ENCODE assay signal across 1 cellular context in genomic region chr7:138527746-138528223, GRCh38.
TF ChIP-seq lines count a peak whose summit lies in the region.

No MANE protein-coding gene starts in this region.

TF ChIP-seq in A549, 52 proteins besides CTCF, POLR2A, EP300 and RAD21 (continued from another document):
- no peak for TF ChIP-seq SMC3 (IDR thresholded peaks at IDR 0.05)
